In genomic region chr13:42685762-42686560, GRCh38 we compare ENCODE assay signal across 21 cellular contexts.
"Had no signal": no experiment of that assay in that cellular context is flagged by ENCODE, and none has a peak within 500 bp of the region (broad histone marks: within the 10 kb centered on the region; RNA-seq: fewer than 3 reads in every experiment).

No MANE protein-coding gene starts in this region.

- FAIRE-seq: frontal cortex, kidney had no signal

- DNase-seq: cerebellar nuclear complex; colonic mucosa; dermis blood vessel endothelial cell; esophagus squamous epithelium; immature natural killer cell; kidney; left colon; mammary epithelial cell; mucosa of descending colon; naive thymus-derived CD8-positive, alpha-beta T cell; right cardiac atrium; spleen; stimulated activated CD4-positive, alpha-beta T cell treated with anti-CD3 and anti-CD28 coated beads, Interleukin-15, amount 100 ng/mL, for 24 hours; stimulated activated CD4-positive, alpha-beta T cell treated with anti-CD3 and anti-CD28 coated beads, Interleukin-1b, Interleukin-23, amount 100 ng/mL, for 48 hours; stimulated activated CD4-positive, alpha-beta T cell treated with anti-CD3 and anti-CD28 coated beads, Interleukin-4, amount 100 ng/mL, for 24 hours; tibial artery; upper lobe of left lung had no signal

- H3K36me3 ChIP-seq: colonic mucosa, esophagus squamous epithelium, neutrophil, spleen, tibial artery, upper lobe of left lung, vagina had no signal

- H3K27ac ChIP-seq: colonic mucosa, esophagus squamous epithelium, neutrophil, spleen, tibial artery, upper lobe of left lung, vagina had no signal

- H3K27me3 ChIP-seq: colonic mucosa, esophagus squamous epithelium, neutrophil, spleen, tibial artery, upper lobe of left lung, vagina had no signal

- H3K4me1 ChIP-seq: colonic mucosa, esophagus squamous epithelium, spleen, tibial artery, upper lobe of left lung, vagina had no signal

- ATAC-seq: left colon; mucosa of descending colon; naive thymus-derived CD8-positive, alpha-beta T cell; stimulated activated memory B cell treated with anti-CD40 and anti-IgM and Interleukin-4, amounts not matched to agents 10 μg/mL and 1 μg/mL and 100 μg/mL, for 72 hours had no signal

- H3K9me3 ChIP-seq: colonic mucosa, esophagus squamous epithelium, mucosa of descending colon, neutrophil, tibial artery, upper lobe of left lung, vagina had no signal

- H3K4me3 ChIP-seq: colonic mucosa, esophagus squamous epithelium, mucosa of descending colon, spleen, tibial artery, upper lobe of left lung, vagina had no signal
